ENCODE assay signal across 1 cellular context in the genomic region with DNA sequence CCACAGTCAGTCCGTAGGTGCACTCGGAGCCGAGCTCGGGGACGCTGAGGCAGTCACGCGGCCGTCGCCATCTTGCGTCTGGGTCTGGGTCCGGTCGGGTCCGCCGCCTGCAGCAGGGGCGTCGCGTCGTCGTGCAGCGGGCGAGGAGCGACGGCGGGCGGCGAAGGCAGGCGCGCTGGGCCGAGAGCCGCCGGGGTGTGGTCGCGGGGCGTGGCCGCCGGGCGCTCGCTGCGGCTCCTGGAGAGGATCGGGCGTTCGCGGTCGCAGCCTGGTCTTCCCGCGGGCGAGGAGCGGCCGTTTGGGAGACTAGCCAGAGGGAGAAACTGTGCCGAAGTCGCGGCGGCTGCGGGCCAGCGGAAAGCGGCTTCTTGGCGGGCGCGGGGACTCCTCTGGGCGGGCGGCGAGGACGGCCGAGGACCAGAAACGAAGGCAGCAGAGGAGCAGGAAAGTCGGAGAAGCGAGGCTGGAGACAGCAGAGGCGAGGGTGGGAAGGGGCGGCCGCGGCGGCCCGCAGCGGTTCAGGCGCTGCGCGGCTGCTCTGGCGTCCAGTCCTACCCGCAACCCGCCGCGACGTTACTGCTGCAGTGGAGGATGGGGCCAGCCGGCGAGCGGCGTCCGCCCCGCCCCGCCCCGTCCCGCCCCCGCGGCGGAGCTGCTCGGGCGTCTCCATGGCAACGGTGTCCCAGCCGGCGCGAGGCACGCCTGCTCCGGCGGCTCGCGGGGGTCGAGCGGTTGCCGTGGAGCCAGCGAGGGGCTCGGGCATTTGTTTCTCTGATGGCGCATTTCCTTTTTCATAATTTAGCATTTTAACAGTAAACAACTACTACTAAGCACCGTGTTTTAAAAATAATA.
TF ChIP-seq lines count a peak whose summit lies in the region.

A gene with protein sequence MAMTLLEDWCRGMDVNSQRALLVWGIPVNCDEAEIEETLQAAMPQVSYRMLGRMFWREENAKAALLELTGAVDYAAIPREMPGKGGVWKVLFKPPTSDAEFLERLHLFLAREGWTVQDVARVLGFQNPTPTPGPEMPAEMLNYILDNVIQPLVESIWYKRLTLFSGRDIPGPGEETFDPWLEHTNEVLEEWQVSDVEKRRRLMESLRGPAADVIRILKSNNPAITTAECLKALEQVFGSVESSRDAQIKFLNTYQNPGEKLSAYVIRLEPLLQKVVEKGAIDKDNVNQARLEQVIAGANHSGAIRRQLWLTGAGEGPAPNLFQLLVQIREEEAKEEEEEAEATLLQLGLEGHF (minus strand): TSS at position 581 of the 852 bp plus-strand sequence. CDS start 745 bp downstream, outside the sequence.

TF ChIP-seq in HepG2, 621 proteins besides CTCF, POLR2A, EP300 and RAD21 (continued from another document and continues in another):
- TF ChIP-seq, protein P1, sequence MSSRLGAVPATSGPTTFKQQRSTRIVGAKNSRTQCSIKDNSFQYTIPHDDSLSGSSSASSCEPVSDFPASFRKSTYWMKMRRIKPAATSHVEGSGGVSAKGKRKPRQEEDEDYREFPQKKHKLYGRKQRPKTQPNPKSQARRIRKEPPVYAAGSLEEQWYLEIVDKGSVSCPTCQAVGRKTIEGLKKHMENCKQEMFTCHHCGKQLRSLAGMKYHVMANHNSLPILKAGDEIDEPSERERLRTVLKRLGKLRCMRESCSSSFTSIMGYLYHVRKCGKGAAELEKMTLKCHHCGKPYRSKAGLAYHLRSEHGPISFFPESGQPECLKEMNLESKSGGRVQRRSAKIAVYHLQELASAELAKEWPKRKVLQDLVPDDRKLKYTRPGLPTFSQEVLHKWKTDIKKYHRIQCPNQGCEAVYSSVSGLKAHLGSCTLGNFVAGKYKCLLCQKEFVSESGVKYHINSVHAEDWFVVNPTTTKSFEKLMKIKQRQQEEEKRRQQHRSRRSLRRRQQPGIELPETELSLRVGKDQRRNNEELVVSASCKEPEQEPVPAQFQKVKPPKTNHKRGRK (CRISPR knock-in tag; IDR thresholded peaks at IDR 0.05), result no peak
- TF ChIP-seq, protein P2, sequence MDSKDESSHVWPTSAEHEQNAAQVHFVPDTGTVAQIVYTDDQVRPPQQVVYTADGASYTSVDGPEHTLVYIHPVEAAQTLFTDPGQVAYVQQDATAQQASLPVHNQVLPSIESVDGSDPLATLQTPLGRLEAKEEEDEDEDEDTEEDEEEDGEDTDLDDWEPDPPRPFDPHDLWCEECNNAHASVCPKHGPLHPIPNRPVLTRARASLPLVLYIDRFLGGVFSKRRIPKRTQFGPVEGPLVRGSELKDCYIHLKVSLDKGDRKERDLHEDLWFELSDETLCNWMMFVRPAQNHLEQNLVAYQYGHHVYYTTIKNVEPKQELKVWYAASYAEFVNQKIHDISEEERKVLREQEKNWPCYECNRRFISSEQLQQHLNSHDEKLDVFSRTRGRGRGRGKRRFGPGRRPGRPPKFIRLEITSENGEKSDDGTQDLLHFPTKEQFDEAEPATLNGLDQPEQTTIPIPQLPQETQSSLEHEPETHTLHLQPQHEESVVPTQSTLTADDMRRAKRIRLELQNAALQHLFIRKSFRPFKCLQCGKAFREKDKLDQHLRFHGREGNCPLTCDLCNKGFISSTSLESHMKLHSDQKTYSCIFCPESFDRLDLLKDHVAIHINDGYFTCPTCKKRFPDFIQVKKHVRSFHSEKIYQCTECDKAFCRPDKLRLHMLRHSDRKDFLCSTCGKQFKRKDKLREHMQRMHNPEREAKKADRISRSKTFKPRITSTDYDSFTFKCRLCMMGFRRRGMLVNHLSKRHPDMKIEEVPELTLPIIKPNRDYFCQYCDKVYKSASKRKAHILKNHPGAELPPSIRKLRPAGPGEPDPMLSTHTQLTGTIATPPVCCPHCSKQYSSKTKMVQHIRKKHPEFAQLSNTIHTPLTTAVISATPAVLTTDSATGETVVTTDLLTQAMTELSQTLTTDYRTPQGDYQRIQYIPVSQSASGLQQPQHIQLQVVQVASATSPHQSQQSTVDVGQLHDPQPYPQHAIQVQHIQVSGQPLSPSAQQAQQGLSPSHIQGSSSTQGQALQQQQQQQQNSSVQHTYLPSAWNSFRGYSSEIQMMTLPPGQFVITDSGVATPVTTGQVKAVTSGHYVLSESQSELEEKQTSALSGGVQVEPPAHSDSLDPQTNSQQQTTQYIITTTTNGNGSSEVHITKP (CRISPR knock-in tag; IDR thresholded peaks at IDR 0.05; ENCODE audit: low read depth), result peak; percentile 96
- TF ChIP-seq, protein P3, sequence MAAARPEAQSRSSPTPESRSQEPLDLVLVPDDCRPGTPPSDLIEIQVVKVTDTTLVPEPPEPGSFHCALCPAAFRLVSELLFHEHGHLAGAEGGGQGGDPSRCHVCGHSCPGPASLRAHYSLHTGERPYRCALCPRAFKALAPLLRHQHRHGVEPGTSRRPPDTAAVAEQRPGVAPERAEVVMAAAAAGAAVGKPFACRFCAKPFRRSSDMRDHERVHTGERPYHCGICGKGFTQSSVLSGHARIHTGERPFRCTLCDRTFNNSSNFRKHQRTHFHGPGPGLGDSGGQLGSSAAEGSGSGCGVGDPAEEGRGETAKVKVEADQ (CRISPR knock-in tag; IDR thresholded peaks at IDR 0.05; ENCODE audit: borderline replicate concordance), result peak; percentile 44; the same call in 1 of the 2 replicates
- TF ChIP-seq, protein P4, sequence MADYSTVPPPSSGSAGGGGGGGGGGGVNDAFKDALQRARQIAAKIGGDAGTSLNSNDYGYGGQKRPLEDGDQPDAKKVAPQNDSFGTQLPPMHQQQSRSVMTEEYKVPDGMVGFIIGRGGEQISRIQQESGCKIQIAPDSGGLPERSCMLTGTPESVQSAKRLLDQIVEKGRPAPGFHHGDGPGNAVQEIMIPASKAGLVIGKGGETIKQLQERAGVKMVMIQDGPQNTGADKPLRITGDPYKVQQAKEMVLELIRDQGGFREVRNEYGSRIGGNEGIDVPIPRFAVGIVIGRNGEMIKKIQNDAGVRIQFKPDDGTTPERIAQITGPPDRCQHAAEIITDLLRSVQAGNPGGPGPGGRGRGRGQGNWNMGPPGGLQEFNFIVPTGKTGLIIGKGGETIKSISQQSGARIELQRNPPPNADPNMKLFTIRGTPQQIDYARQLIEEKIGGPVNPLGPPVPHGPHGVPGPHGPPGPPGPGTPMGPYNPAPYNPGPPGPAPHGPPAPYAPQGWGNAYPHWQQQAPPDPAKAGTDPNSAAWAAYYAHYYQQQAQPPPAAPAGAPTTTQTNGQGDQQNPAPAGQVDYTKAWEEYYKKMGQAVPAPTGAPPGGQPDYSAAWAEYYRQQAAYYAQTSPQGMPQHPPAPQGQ (CRISPR knock-in tag; IDR thresholded peaks at IDR 0.05; ENCODE audit: borderline replicate concordance), result no peak
- TF ChIP-seq HNRNPL (IDR thresholded peaks at IDR 0.05; ENCODE audit: low read depth, low read length) (no peak), SIX1 (CRISPR knock-in tag; IDR thresholded peaks at IDR 0.05; ENCODE audit: borderline replicate concordance) (no peak), HDAC2 (CRISPR knock-in tag; IDR thresholded peaks at IDR 0.05) (no peak), ZNF431 (CRISPR knock-in tag; IDR thresholded peaks at IDR 0.05; ENCODE audit: borderline replicate concordance, low read depth) (no peak), RBM39 (IDR thresholded peaks at IDR 0.05; ENCODE audit: low read depth, low read length, poor library complexity, severe bottlenecking) (no peak), ZNF317 (CRISPR knock-in tag; IDR thresholded peaks at IDR 0.05) (no peak), FOXJ3 (CRISPR knock-in tag; IDR thresholded peaks at IDR 0.05; ENCODE audit: borderline replicate concordance) (no peak), SMARCC2 (IDR thresholded peaks at IDR 0.05) (no peak), NONO (IDR thresholded peaks at IDR 0.05) (no peak), NONO (CRISPR knock-in tag; conservative IDR thresholded peaks at IDR 0.05) (peak; percentile 55), GPN1 (CRISPR knock-in tag; IDR thresholded peaks at IDR 0.05; ENCODE audit: borderline replicate concordance) (no peak), ZNF382 (CRISPR knock-in tag; IDR thresholded peaks at IDR 0.05; ENCODE audit: borderline replicate concordance) (no peak), PHF8 (CRISPR knock-in tag; IDR thresholded peaks at IDR 0.05) (peak; percentile 76), ZNF841 (CRISPR knock-in tag; IDR thresholded peaks at IDR 0.05; ENCODE audit: borderline replicate concordance) (peak; percentile 62; the same call in 1 of the 2 replicates), NR2C2 (CRISPR knock-in tag; IDR thresholded peaks at IDR 0.05; ENCODE audit: borderline replicate concordance) (0 out of 2 replicates have a peak, but pooled peaks have one; percentile 27), ZC3H4 (CRISPR knock-in tag; IDR thresholded peaks at IDR 0.05; ENCODE audit: borderline replicate concordance) (no peak), ZMAT3 (CRISPR knock-in tag; conservative IDR thresholded peaks at IDR 0.05) (no peak; the same call in 1 of the 2 replicates), ZSCAN12 (CRISPR knock-in tag; IDR thresholded peaks at IDR 0.05) (no peak), MED8 (CRISPR knock-in tag; IDR thresholded peaks at IDR 0.05; ENCODE audit: insufficient replicate concordance) (no peak), NR1H2 (CRISPR knock-in tag; IDR thresholded peaks at IDR 0.05; ENCODE audit: borderline replicate concordance, low read depth) (no peak), ZNF724P (CRISPR knock-in tag; IDR thresholded peaks at IDR 0.05; ENCODE audit: borderline replicate concordance) (0 out of 2 replicates have a peak, but pooled peaks have one; percentile 5), SMARCE1 (IDR thresholded peaks at IDR 0.05; ENCODE audit: borderline replicate concordance) (no peak), ZBTB3 (CRISPR knock-in tag; IDR thresholded peaks at IDR 0.05; ENCODE audit: borderline replicate concordance, low read depth) (peak; percentile 69), RARA (CRISPR knock-in tag; IDR thresholded peaks at IDR 0.05) (no peak), TSC22D2 (CRISPR knock-in tag; IDR thresholded peaks at IDR 0.05; ENCODE audit: borderline replicate concordance) (no peak), HOXA5 (CRISPR knock-in tag; IDR thresholded peaks at IDR 0.05) (no peak; the same call in 1 of the 2 replicates), KLF9 (CRISPR knock-in tag; IDR thresholded peaks at IDR 0.05; ENCODE audit: low read depth) (no peak), SYNCRIP (IDR thresholded peaks at IDR 0.05; ENCODE audit: insufficient read depth, low read depth, low read length) (no peak), FOXO1 (CRISPR knock-in tag; IDR thresholded peaks at IDR 0.05) (no peak), NCOA1 (CRISPR knock-in tag; IDR thresholded peaks at IDR 0.05) (no peak)
- TF ChIP-seq, protein P5, sequence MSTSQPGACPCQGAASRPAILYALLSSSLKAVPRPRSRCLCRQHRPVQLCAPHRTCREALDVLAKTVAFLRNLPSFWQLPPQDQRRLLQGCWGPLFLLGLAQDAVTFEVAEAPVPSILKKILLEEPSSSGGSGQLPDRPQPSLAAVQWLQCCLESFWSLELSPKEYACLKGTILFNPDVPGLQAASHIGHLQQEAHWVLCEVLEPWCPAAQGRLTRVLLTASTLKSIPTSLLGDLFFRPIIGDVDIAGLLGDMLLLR (CRISPR knock-in tag; IDR thresholded peaks at IDR 0.05), result no peak; the same call in 1 of the 2 replicates
- TF ChIP-seq, protein P6, sequence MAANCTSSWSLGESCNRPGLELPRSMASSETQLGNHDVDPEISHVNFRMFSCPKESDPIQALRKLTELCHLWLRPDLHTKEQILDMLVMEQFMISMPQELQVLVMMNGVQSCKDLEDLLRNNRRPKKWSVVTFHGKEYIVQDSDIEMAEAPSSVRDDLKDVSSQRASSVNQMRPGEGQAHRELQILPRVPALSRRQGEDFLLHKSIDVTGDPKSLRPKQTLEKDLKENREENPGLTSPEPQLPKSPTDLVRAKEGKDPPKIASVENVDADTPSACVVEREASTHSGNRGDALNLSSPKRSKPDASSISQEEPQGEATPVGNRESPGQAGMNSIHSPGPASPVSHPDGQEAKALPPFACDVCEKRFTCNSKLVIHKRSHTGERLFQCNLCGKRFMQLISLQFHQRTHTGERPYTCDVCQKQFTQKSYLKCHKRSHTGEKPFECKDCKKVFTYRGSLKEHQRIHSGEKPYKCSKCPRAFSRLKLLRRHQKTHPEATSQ (CRISPR knock-in tag; IDR thresholded peaks at IDR 0.05; ENCODE audit: borderline replicate concordance), result no peak
- TF ChIP-seq, protein P7, sequence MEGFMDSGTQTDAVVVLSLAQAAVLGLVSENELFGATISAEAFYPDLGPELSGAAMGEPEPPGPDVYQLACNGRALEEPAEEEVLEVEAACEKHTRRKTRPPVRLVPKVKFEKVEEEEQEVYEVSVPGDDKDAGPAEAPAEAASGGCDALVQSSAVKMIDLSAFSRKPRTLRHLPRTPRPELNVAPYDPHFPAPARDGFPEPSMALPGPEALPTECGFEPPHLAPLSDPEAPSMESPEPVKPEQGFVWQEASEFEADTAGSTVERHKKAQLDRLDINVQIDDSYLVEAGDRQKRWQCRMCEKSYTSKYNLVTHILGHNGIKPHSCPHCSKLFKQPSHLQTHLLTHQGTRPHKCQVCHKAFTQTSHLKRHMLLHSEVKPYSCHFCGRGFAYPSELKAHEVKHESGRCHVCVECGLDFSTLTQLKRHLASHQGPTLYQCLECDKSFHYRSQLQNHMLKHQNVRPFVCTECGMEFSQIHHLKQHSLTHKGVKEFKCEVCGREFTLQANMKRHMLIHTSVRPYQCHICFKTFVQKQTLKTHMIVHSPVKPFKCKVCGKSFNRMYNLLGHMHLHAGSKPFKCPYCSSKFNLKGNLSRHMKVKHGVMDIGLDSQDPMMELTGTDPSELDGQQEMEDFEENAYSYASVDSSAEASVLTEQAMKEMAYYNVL (CRISPR knock-in tag; IDR thresholded peaks at IDR 0.05; ENCODE audit: borderline replicate concordance), result no peak
- TF ChIP-seq, protein P8, sequence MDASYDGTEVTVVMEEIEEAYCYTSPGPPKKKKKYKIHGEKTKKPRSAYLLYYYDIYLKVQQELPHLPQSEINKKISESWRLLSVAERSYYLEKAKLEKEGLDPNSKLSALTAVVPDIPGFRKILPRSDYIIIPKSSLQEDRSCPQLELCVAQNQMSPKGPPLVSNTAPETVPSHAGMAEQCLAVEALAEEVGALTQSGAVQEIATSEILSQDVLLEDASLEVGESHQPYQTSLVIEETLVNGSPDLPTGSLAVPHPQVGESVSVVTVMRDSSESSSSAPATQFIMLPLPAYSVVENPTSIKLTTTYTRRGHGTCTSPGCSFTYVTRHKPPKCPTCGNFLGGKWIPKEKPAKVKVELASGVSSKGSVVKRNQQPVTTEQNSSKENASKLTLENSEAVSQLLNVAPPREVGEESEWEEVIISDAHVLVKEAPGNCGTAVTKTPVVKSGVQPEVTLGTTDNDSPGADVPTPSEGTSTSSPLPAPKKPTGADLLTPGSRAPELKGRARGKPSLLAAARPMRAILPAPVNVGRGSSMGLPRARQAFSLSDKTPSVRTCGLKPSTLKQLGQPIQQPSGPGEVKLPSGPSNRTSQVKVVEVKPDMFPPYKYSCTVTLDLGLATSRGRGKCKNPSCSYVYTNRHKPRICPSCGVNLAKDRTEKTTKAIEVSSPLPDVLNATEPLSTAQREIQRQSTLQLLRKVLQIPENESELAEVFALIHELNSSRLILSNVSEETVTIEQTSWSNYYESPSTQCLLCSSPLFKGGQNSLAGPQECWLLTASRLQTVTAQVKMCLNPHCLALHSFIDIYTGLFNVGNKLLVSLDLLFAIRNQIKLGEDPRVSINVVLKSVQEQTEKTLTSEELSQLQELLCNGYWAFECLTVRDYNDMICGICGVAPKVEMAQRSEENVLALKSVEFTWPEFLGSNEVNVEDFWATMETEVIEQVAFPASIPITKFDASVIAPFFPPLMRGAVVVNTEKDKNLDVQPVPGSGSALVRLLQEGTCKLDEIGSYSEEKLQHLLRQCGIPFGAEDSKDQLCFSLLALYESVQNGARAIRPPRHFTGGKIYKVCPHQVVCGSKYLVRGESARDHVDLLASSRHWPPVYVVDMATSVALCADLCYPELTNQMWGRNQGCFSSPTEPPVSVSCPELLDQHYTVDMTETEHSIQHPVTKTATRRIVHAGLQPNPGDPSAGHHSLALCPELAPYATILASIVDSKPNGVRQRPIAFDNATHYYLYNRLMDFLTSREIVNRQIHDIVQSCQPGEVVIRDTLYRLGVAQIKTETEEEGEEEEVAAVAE (CRISPR knock-in tag; IDR thresholded peaks at IDR 0.05; ENCODE audit: borderline replicate concordance), result no peak
